In the genomic region with DNA sequence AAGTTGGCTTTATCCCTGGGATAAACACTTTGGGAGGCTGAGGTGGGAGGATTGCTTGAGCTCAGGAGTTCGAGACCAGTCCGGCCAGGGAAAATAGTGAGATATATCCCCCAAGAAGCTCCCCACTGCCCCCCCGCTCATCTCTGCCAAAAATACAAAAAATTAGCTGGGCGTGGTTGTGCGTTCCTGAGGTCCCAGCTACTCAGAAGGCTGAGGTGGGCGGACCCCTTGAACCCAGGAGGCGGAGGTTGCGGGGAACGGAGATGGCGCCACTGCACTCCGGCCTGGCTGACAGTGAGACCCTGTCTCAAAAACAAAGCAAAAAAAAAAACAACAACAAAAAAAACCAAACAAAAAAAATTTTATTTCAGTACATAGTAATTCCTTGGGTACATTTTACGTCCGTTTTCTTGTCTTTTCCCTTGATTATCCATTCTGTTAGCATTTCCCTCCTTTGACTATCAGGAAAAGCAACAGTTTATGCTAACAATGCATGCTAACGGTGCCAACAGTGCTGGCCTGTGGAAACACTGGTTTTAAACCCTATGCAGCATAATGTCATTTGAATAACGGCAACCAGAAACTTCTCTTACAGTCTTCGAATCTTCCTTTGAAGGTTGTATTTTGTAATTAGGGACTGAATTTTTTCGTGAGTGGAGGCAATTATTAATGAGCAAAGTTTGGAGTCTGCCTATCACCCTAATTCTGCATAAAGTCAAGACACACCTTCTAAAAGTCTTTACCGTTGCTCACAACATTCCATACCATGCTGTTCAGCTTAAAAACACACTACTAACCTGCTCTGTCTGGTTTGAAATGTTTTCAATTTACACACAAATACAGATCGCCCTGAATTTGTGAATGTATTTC, we compare ENCODE assay signal across 8 cellular contexts. TPM values are rescaled to one million over a fixed set of nuclear protein-coding genes. Genes with fewer than 3 reads are reported as not detected.
DNase-seq lines count a peak whose midpoint lies in the region; ATAC-seq and TF ChIP-seq lines count a peak whose summit lies in the region.

No MANE protein-coding gene starts in this region.

- H3K9me3 Mint-ChIP-seq in CD8-positive, alpha-beta T cell: peaks cover 4% of the 10 kb centered on the region

- H3K27me3 Mint-ChIP-seq in CD8-positive, alpha-beta T cell (ENCODE audit: low read depth): no peaks in the 10 kb centered on the region

- peak overlapping the region; percentile 97 for H3K4me3 Mint-ChIP-seq in CD8-positive, alpha-beta T cell

- H3K4me3 ChIP-seq in CD8-positive, alpha-beta T cell (ENCODE audit: low read depth, low read length): peak overlapping the region; percentile 93
- H3K4me3 ChIP-seq in HUES6 (ENCODE audit: low read depth, low read length) (peak overlapping the region; percentile 68), thymus (ENCODE audit: low read length) (peak overlapping the region; percentile 75)

- DNase-seq in CD8-positive, alpha-beta T cell: no peak
- DNase-seq in left lobe of liver (ENCODE audit: low spot score) (no peak), NCI-H2029 (lab: John Stamatoyannopoulos, UW) (no peak), middle frontal gyrus (ENCODE audit: extremely low spot score, low spot score) (no peak)

- POLR2A ChIA-PET in CD8-positive, alpha-beta T cell (lab: Charles Lee): interaction anchor here (0.7 to 3.8 kb wide), 7 partner anchors 9 to 139 kb away, joined by 3 to 33 read pairs (median 4); partner anchors contain the start of genes ABHD3, ESCO1 and SNRPD1

- H3K4me1 Mint-ChIP-seq in CD8-positive, alpha-beta T cell (ENCODE audit: low read depth): peaks cover 29% of the 10 kb centered on the region

- CTCF ChIA-PET in CD8-positive, alpha-beta T cell (lab: Charles Lee): interaction anchor here (0.9 to 2.2 kb wide), 5 partner anchors 36 to 139 kb away, joined by 3 to 8 read pairs (median 4); partner anchors contain the start of gene ESCO1

- TF ChIP-seq CTCF in CD8-positive, alpha-beta T cell (IDR thresholded peaks at IDR 0.05): no peak

- H3K27ac ChIP-seq in CD8-positive, alpha-beta T cell (ENCODE audit: low read depth, low read length): no peak overlapping the region
- H3K27ac ChIP-seq in HUES6 (ENCODE audit: low read depth, low read length) (no peak overlapping the region), angular gyrus (ENCODE audit: low read depth, low read length) (peak overlapping the region; percentile 70), thymus (ENCODE audit: low read depth) (no peak overlapping the region)

- peak; percentile 3 for ATAC-seq in CD8-positive, alpha-beta T cell
- ATAC-seq in GM21447 (IDR thresholded peaks at IDR 0.05; ENCODE audit: unreplicated experiment) (peak; percentile 13), left lobe of liver (peak; percentile 6)

- no peaks in the 10 kb centered on the region for H3K36me3 ChIP-seq in CD8-positive, alpha-beta T cell (ENCODE audit: insufficient read depth, low read length)
- no peaks in the 10 kb centered on the region for H3K36me3 ChIP-seq in HUES6 (ENCODE audit: control insufficient read depth, insufficient read depth, low read length)
- H3K36me3 ChIP-seq in thymus (ENCODE audit: control insufficient read depth, insufficient read depth): no peaks in the 10 kb centered on the region

- H3K9me3 ChIP-seq in CD8-positive, alpha-beta T cell (ENCODE audit: low read length): no peaks in the 10 kb centered on the region
- H3K9me3 ChIP-seq in HUES6 (ENCODE audit: control insufficient read depth, insufficient read depth, low read depth, low read length): no peaks in the 10 kb centered on the region
- H3K9me3 ChIP-seq in thymus (ENCODE audit: control insufficient read depth): no peaks in the 10 kb centered on the region

- H3K27ac Mint-ChIP-seq in CD8-positive, alpha-beta T cell: peak overlapping the region; percentile 96

- WGBS in thymus: 76% methylated on average over 19 of the region's 19 CpGs

- peaks cover 20% of the 10 kb centered on the region for H3K4me1 ChIP-seq in CD8-positive, alpha-beta T cell (ENCODE audit: insufficient read depth, low read length)
- H3K4me1 ChIP-seq in HUES6 (ENCODE audit: control insufficient read depth, insufficient read depth, low read length): peaks cover 18% of the 10 kb centered on the region
- peaks cover 7% of the 10 kb centered on the region for H3K4me1 ChIP-seq in thymus (ENCODE audit: control insufficient read depth, insufficient read depth, low read length)

- no peaks in the 10 kb centered on the region for H3K27me3 ChIP-seq in CD8-positive, alpha-beta T cell (ENCODE audit: insufficient read depth, low read length)
- H3K27me3 ChIP-seq in HUES6 (ENCODE audit: control insufficient read depth, insufficient read depth, low read length) (no peaks in the 10 kb centered on the region), thymus (ENCODE audit: control insufficient read depth, insufficient read depth) (no peaks in the 10 kb centered on the region)

- H3K36me3 Mint-ChIP-seq in CD8-positive, alpha-beta T cell: peaks cover 6% of the 10 kb centered on the region

- intact Hi-C loops in CD8-positive, alpha-beta T cell (cut with DNase I, micrococcal nuclease): loop anchor here (1.0 to 10.0 kb wide), 8 partner anchors 36 to 1847 kb away; partner anchors contain the start of genes ESCO1 (in 2 of the 2), ABHD3 (in 1 of the 2), NPC1 (in 1 of the 2) and ROCK1 (in 1 of the 2)

- no peak overlapping the region for H3K9ac ChIP-seq in HUES6 (ENCODE audit: low read length)

RNA-seq across cellular contexts. Expression of gene MIB1, which starts 0.8 kb away (rescaled TPM):
- 1 to 10 TPM; 8.7 to 8.9 TPM for total RNA-seq in CD8-positive, alpha-beta T cell
- 16.4 TPM for total RNA-seq in left lobe of liver
- 8.8 TPM for polyA plus RNA-seq in thymus

RNA-seq across cellular contexts. Expression of gene ABHD3, which starts 35.3 kb away (rescaled TPM):
- total RNA-seq in CD8-positive, alpha-beta T cell: 10 to 100 TPM; 28.9 to 34.3 TPM
- total RNA-seq in left lobe of liver: 21.3 TPM
- polyA plus RNA-seq in thymus: 77.9 TPM
